In the genomic region with DNA sequence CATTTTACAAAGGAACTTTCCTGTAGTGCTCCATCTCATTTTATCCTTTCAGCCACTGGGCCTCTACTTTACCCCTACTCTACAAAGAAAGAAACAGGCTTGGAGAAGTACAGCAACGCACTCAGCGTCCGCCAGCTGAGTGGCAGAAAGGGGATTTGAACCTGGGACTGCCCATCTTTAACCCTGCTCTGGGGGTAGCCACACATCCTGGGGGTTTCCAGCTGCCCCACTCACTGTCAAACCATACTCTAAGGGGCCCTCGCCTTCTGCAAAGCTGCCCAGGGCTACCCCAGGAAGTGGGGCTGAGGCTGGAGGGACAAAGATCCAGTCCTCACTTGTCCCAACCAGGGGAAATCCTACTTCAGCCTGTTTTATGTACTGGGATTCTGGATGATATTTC, we compare ENCODE assay signal across 1 cellular context.
TF ChIP-seq lines count a peak whose summit lies in the region.

No MANE protein-coding gene starts in this region.

TF ChIP-seq in GM12891, 5 proteins besides CTCF, POLR2A, EP300 and RAD21:
- TF ChIP-seq PAX5 (IDR thresholded peaks at IDR 0.05; ENCODE audit: insufficient read depth, low read length, severe bottlenecking) = no peak
- TF ChIP-seq POLR2AphosphoS5 (IDR thresholded peaks at IDR 0.05; ENCODE audit: low read depth, low read length) = no peak
- TF ChIP-seq SPI1 (IDR thresholded peaks at IDR 0.05; ENCODE audit: low read depth, low read length) = no peak
- TF ChIP-seq POU2F2 (IDR thresholded peaks at IDR 0.05; ENCODE audit: low read depth, low read length) = no peak
- TF ChIP-seq TAF1 (IDR thresholded peaks at IDR 0.05; ENCODE audit: low read depth, low read length) = no peak
